In the genomic region with DNA sequence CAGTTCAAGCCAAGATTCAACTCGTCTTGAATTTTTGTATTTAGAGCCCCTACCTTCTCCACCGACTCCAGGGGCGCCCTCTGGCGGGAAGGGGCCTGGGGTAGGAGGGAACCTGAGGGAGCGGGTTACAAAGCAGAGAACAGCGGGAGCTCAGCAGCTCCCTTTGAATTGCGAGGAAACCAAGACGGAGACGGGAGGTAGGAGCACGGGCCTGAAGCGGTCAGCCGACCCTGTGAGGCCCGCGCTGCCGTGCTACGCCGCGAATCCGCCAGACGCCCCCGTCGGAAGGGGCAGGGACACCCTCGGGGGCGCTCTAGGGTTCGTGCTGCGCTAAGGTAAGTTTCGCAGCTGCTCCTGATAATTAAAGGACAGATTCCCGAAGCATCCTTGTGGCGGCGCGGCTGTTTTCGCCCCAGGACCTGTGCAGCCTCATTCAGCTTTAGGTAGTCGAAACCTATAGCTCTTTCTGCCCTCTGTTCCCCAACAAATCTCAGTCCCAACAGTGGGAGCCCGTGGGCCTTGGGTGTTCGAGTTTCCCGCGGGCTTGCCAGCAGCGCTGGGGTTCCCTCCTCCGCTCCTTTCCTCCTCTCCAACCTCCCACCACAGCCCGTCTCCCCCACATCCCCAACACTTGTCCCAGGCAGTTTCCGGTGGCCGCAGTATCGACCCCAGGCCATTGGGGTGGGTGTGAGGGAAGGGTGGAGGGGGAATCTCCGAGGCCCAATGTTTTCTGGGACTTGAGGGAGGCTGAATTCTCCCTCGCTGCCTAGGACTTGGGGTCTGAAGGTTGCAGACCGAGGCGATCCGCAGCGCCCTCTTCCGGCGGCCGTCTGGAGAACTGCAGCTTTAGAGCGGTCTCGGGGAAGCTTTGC, we compare ENCODE assay signal across 12 cellular contexts. TPM values are rescaled to one million over a fixed set of nuclear protein-coding genes. Genes with fewer than 3 reads are reported as not detected.
DNase-seq lines count a peak whose midpoint lies in the region; ATAC-seq and TF ChIP-seq lines count a peak whose summit lies in the region.
"Had no signal": no experiment of that assay in that cellular context is flagged by ENCODE, and none has a peak within 500 bp of the region (broad histone marks: within the 10 kb centered on the region; RNA-seq: fewer than 3 reads in every experiment).

No MANE protein-coding gene starts in this region.

- H3K4me3 ChIP-seq in iPS DF 6.9 (ENCODE audit: low read length) (peak overlapping the region; percentile 2; the same call in 1 of the 2 replicates), transverse colon (no peak overlapping the region)

- no peak for TF ChIP-seq POLR2A in transverse colon (IDR thresholded peaks at IDR 0.05)

- WGBS in iPS DF 6.9 (ENCODE audit: insufficient coverage, insufficient read length) = no CpG with 5 or more reads among the region's 54 CpGs
- WGBS in transverse colon (ENCODE audit: low coverage in 1 of 2), 2 donors = 0 to 6% methylated on average over 5 to 54 of the region's 54 CpGs

- H3K36me3 Mint-ChIP-seq in activated naive CD8-positive, alpha-beta T cell treated with anti-CD3 and anti-CD28 coated beads, Interleukin-2, amount 10 ng/mL, durations not matched to agents 7 days and 5 days = peaks cover 3% of the 10 kb centered on the region
- H3K36me3 Mint-ChIP-seq in activated naive CD8-positive, alpha-beta T cell treated with anti-CD3 and anti-CD28 coated beads for 36 hours = peaks cover 9% of the 10 kb centered on the region

- H3K4me3 Mint-ChIP-seq in activated naive CD8-positive, alpha-beta T cell treated with anti-CD3 and anti-CD28 coated beads, Interleukin-2, amount 10 ng/mL, durations not matched to agents 7 days and 5 days = no peak overlapping the region
- no peak overlapping the region for H3K4me3 Mint-ChIP-seq in activated naive CD8-positive, alpha-beta T cell treated with anti-CD3 and anti-CD28 coated beads for 36 hours

- H3K9me3 ChIP-seq in iPS DF 6.9 (ENCODE audit: control insufficient read depth, insufficient read depth, low read length) = no peaks in the 10 kb centered on the region
- no peaks in the 10 kb centered on the region for H3K9me3 ChIP-seq in transverse colon

- no peak for TF ChIP-seq EP300 in transverse colon (IDR thresholded peaks at IDR 0.05; ENCODE audit: low read depth)

- H3K27ac ChIP-seq in iPS DF 6.9 (ENCODE audit: low read length) (no peak overlapping the region), transverse colon (no peak overlapping the region)
- H3K27ac ChIP-seq: KMS-11 had no signal

- intact Hi-C loops in transverse colon (cut with DNase I; ENCODE audit: low total_unique reads) = no loop called here

- DNase-seq in activated naive CD8-positive, alpha-beta T cell treated with anti-CD3 and anti-CD28 coated beads, Interleukin-2, amount 10 ng/mL, durations not matched to agents 7 days and 5 days = peak; percentile 33
- DNase-seq in activated naive CD8-positive, alpha-beta T cell treated with anti-CD3 and anti-CD28 coated beads for 36 hours = no peak
- DNase-seq in RPMI8226 (peak; percentile 39), iPS DF 6.9 (ENCODE audit: low read depth, low spot score) (no peak), transverse colon (peak; percentile 36), KG1 (lab: John Stamatoyannopoulos, UW) (no peak), NOMO-1 treated with DMSO at 0.1 percent for 48 hours (lab: John Stamatoyannopoulos, UW; ENCODE audit: unreplicated experiment) (no peak)
- DNase-seq: activated effector memory CD4-positive, alpha-beta T cell treated with Interleukin-2 at 50 U/mL for 16 hours; DND-41 had no signal

- H3K27me3 Mint-ChIP-seq in activated naive CD8-positive, alpha-beta T cell treated with anti-CD3 and anti-CD28 coated beads, Interleukin-2, amount 10 ng/mL, durations not matched to agents 7 days and 5 days = peaks cover 66% of the 10 kb centered on the region
- peaks cover 88% of the 10 kb centered on the region for H3K27me3 Mint-ChIP-seq in activated naive CD8-positive, alpha-beta T cell treated with anti-CD3 and anti-CD28 coated beads for 36 hours

- no peak overlapping the region for H3K27ac Mint-ChIP-seq in activated naive CD8-positive, alpha-beta T cell treated with anti-CD3 and anti-CD28 coated beads, Interleukin-2, amount 10 ng/mL, durations not matched to agents 7 days and 5 days
- H3K27ac Mint-ChIP-seq in activated naive CD8-positive, alpha-beta T cell treated with anti-CD3 and anti-CD28 coated beads for 36 hours = no peak overlapping the region

- peaks cover 5% of the 10 kb centered on the region for H3K4me1 Mint-ChIP-seq in activated naive CD8-positive, alpha-beta T cell treated with anti-CD3 and anti-CD28 coated beads, Interleukin-2, amount 10 ng/mL, durations not matched to agents 7 days and 5 days
- H3K4me1 Mint-ChIP-seq in activated naive CD8-positive, alpha-beta T cell treated with anti-CD3 and anti-CD28 coated beads for 36 hours = peaks cover 21% of the 10 kb centered on the region

- ATAC-seq in activated naive CD8-positive, alpha-beta T cell treated with anti-CD3 and anti-CD28 coated beads, Interleukin-2, amount 10 ng/mL, durations not matched to agents 7 days and 5 days (ENCODE audit: low read depth) = no peak
- no peak for ATAC-seq in HG03135 (IDR thresholded peaks at IDR 0.05; ENCODE audit: unreplicated experiment)

- H3K9me3 Mint-ChIP-seq in activated naive CD8-positive, alpha-beta T cell treated with anti-CD3 and anti-CD28 coated beads, Interleukin-2, amount 10 ng/mL, durations not matched to agents 7 days and 5 days = peaks cover 14% of the 10 kb centered on the region
- peaks cover 21% of the 10 kb centered on the region for H3K9me3 Mint-ChIP-seq in activated naive CD8-positive, alpha-beta T cell treated with anti-CD3 and anti-CD28 coated beads for 36 hours

- peaks cover 2% of the 10 kb centered on the region; the same call in 1 of the 2 replicates for H3K4me1 ChIP-seq in iPS DF 6.9 (ENCODE audit: control insufficient read depth, insufficient read depth, low read length)
- peaks cover under 1 to 28% (median 14%) of the 10 kb centered on the region in 4 donors for H3K4me1 ChIP-seq in transverse colon

- peaks cover 73% of the 10 kb centered on the region for H3K27me3 ChIP-seq in iPS DF 6.9 (ENCODE audit: control insufficient read depth, insufficient read depth, low read length)
- peaks cover 100% of the 10 kb centered on the region for H3K27me3 ChIP-seq in transverse colon

- POLR2A ChIA-PET in activated naive CD8-positive, alpha-beta T cell treated with anti-CD3 and anti-CD28 coated beads, Interleukin-2, amount 10 ng/mL, durations not matched to agents 7 days and 5 days (lab: Charles Lee) = no interaction called here

- TF ChIP-seq CTCF in transverse colon (IDR thresholded peaks at IDR 0.05) = peak in 4 of 5 experiments; percentile 33 to 50 (median 48)

- in situ Hi-C loops in transverse colon (cut with MboI; ENCODE audit: low pct_ligation_motif_present in 1 of 4, low pct_unique_long_range_greater_than_20kb in 1 of 4, low sequenced_read_pairs in 3 of 4) = no loop called here

- no peaks in the 10 kb centered on the region for H3K36me3 ChIP-seq in iPS DF 6.9 (ENCODE audit: control insufficient read depth, insufficient read depth, low read length)
- H3K36me3 ChIP-seq in transverse colon = no peaks in the 10 kb centered on the region

RNA-seq across cellular contexts. Expression of a gene that starts 5.1 kb away (rescaled TPM):
- total RNA-seq in activated naive CD8-positive, alpha-beta T cell treated with anti-CD3 and anti-CD28 coated beads, Interleukin-2, amount 10 ng/mL, durations not matched to agents 7 days and 5 days = not detected
- not detected for total RNA-seq in activated naive CD8-positive, alpha-beta T cell treated with anti-CD3 and anti-CD28 coated beads for 36 hours
- total RNA-seq in transverse colon = not detected

RNA-seq across cellular contexts. Expression of a gene that starts 57.3 kb away (rescaled TPM):
- not detected for total RNA-seq in activated naive CD8-positive, alpha-beta T cell treated with anti-CD3 and anti-CD28 coated beads, Interleukin-2, amount 10 ng/mL, durations not matched to agents 7 days and 5 days
- total RNA-seq in activated naive CD8-positive, alpha-beta T cell treated with anti-CD3 and anti-CD28 coated beads for 36 hours = not detected
- total RNA-seq in transverse colon = not detected
- total RNA-seq: temporal lobe had no signal

Comparison
In these comparisons a context has a peak if more than half of its experiments do, and no peak if none do; other contexts are left out.
1. DNase-seq: peak in activated naive CD8-positive, alpha-beta T cell treated with anti-CD3 and anti-CD28 coated beads, Interleukin-2, amount 10 ng/mL, durations not matched to agents 7 days and 5 days (single experiment), RPMI8226 (single experiment) and transverse colon (single experiment); none in activated naive CD8-positive, alpha-beta T cell treated with anti-CD3 and anti-CD28 coated beads for 36 hours (single experiment), iPS DF 6.9 (single experiment), KG1 (single experiment) and NOMO-1 treated with DMSO at 0.1 percent for 48 hours (single experiment).